ENCODE assay signal across 24 cellular contexts in the genomic region with DNA sequence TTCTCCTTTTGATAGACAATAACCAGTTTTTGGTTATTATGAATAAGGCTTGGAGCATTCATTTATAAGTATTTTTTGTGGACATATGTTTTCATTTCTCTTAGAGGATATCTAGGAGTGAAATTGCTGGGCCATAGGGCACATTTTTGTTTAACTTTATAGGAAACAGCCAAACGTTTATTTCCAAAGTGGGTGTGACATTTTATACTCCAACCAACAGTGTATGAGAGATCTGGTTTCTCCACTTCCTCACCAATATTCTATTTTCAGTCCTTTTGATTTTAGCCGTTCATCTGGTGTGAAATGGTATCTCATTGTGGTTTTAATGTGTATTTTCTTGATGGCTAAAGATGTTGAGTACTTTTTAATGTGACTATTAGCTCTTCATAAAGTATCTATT.
"Had no signal": no experiment of that assay in that cellular context is flagged by ENCODE, and none has a peak within 500 bp of the region (broad histone marks: within the 10 kb centered on the region; RNA-seq: fewer than 3 reads in every experiment).

No MANE protein-coding gene starts in this region.

- H3K36me3 ChIP-seq: colonic mucosa, esophagus muscularis mucosa, esophagus squamous epithelium, gastrocnemius medialis, gastroesophageal sphincter, heart left ventricle, heart right ventricle had no signal

- H3K27me3 ChIP-seq: colonic mucosa, dorsolateral prefrontal cortex, esophagus muscularis mucosa, esophagus squamous epithelium, foreskin keratinocyte, gastrocnemius medialis, gastroesophageal sphincter, heart left ventricle, heart right ventricle had no signal

- H3K27me3 Mint-ChIP-seq: dendritic cell treated with granulocyte-macrophage colony-stimulating factor and Interleukin-4, amounts not matched to agents 40 ng/mL and 50 ng/mL, for 4 days; effector memory CD8-positive, alpha-beta T cell had no signal

- H3K27ac Mint-ChIP-seq: dendritic cell treated with granulocyte-macrophage colony-stimulating factor and Interleukin-4, amounts not matched to agents 40 ng/mL and 50 ng/mL, for 4 days; endodermal cell had no signal

- H3K9me3 ChIP-seq: colonic mucosa, esophagus muscularis mucosa, esophagus squamous epithelium, gastrocnemius medialis, gastroesophageal sphincter had no signal

- H3K4me1 ChIP-seq: colonic mucosa, foreskin keratinocyte had no signal

- DNase-seq: colonic mucosa; cortex of kidney; dermis blood vessel endothelial cell; dorsolateral prefrontal cortex; effector CD4-positive, alpha-beta T cell; effector CD8-positive, alpha-beta T cell; effector memory CD4-positive, alpha-beta T cell; effector memory CD8-positive, alpha-beta T cell; endodermal cell; esophagus squamous epithelium; foreskin fibroblast; foreskin keratinocyte; foreskin melanocyte; gastrocnemius medialis; glutamatergic neuron; head of caudate nucleus; heart left ventricle; heart right ventricle had no signal

- H3K27ac ChIP-seq: colonic mucosa, coronary artery, dorsolateral prefrontal cortex, epithelial cell of prostate, esophagus muscularis mucosa, esophagus squamous epithelium, foreskin keratinocyte, gastrocnemius medialis, gastroesophageal sphincter, heart left ventricle, heart right ventricle had no signal

- H3K4me3 ChIP-seq: colonic mucosa, coronary artery, dorsolateral prefrontal cortex, esophagus muscularis mucosa, esophagus squamous epithelium, gastrocnemius medialis, gastroesophageal sphincter, heart left ventricle, heart right ventricle had no signal

- ATAC-seq: effector memory CD8-positive, alpha-beta T cell; esophagus mucosa; foreskin keratinocyte; gastrocnemius medialis; gastroesophageal sphincter; heart left ventricle; heart right ventricle had no signal

- H3K4me3 Mint-ChIP-seq: dendritic cell treated with granulocyte-macrophage colony-stimulating factor and Interleukin-4, amounts not matched to agents 40 ng/mL and 50 ng/mL, for 4 days; effector memory CD8-positive, alpha-beta T cell; endodermal cell had no signal
